Comparison of ENCODE assay signal across 24 cellular contexts in the genomic region with DNA sequence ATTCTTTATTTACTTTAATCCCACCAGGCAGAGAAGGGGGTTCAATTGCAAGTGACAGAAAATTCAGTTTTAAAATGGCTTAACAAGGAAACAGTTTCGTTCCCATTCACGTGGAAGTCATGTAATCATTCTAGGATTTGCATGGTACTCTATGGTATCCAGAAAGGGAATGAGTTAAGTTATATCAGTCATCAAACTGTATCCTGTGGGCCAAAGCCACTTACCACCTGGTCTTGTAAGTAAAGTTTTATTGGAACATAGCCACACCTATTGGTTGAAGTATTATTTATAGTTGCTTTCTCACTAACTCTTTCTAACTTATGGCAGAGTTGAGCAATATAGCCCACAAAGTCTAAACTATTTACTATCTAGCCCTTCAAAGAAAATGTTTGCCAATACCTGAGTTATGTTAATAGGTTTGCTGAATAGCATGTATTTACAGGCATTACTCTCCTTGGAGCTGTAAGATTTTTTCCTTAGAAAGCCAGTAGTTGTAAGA. TPM values are rescaled to one million over a fixed set of nuclear protein-coding genes. Genes with fewer than 3 reads are reported as not detected.
DNase-seq lines count a peak whose midpoint lies in the region; ATAC-seq and TF ChIP-seq lines count a peak whose summit lies in the region.
"Had no signal": no experiment of that assay in that cellular context is flagged by ENCODE, and none has a peak within 500 bp of the region (broad histone marks: within the 10 kb centered on the region; RNA-seq: fewer than 3 reads in every experiment).

No MANE protein-coding gene starts in this region.

- H3K4me2 ChIP-seq in PC-3 (ENCODE audit: low read length), result no peak overlapping the region
- no peak overlapping the region for H3K4me2 ChIP-seq in fibroblast of lung (ENCODE audit: extremely low read depth, insufficient read depth, low read length)
- H3K4me2 ChIP-seq: BLaER1, GM23338 had no signal

- no peaks in the 10 kb centered on the region for H3K36me3 Mint-ChIP-seq in stimulated activated naive B cell treated with anti-CD40 and anti-IgM and Interleukin-4, amounts not matched to agents 10 μg/mL and 1 μg/mL and 100 μg/mL, for 72 hours
- H3K36me3 Mint-ChIP-seq: CD4-positive, CD25-positive, alpha-beta regulatory T cell had no signal

- H3K9me3 Mint-ChIP-seq in stimulated activated naive B cell treated with anti-CD40 and anti-IgM and Interleukin-4, amounts not matched to agents 10 μg/mL and 1 μg/mL and 100 μg/mL, for 72 hours, result peaks cover 0 to 10% of the 10 kb centered on the region in 2 donors

- H3K27me3 ChIP-seq in PC-3 (ENCODE audit: low read length) (no peaks in the 10 kb centered on the region), fibroblast of lung (ENCODE audit: control insufficient read depth, insufficient read depth, low read length) (no peaks in the 10 kb centered on the region)
- H3K27me3 ChIP-seq: BLaER1, MG63 had no signal

- no peak overlapping the region for H3K4me3 Mint-ChIP-seq in stimulated activated naive B cell treated with anti-CD40 and anti-IgM and Interleukin-4, amounts not matched to agents 10 μg/mL and 1 μg/mL and 100 μg/mL, for 72 hours
- H3K4me3 Mint-ChIP-seq: CD4-positive, CD25-positive, alpha-beta regulatory T cell; GM23338 had no signal

- intact Hi-C loops in PC-3 (cut with micrococcal nuclease) (no loop called here), mucosa of descending colon (cut with DNase I, micrococcal nuclease) (no loop called here)

- peak; percentile 35 for DNase-seq in H4 (ENCODE audit: low spot score)
- DNase-seq in PC-3, result peak; percentile 28
- peak; percentile 7 for DNase-seq in fibroblast of lung (ENCODE audit: low read depth in 2 of 2)
- peak in 1 of 3 donors; percentile 5 for DNase-seq in mucosa of descending colon
- no peak for DNase-seq in stimulated activated naive B cell treated with anti-CD40 and anti-IgM and Interleukin-4, amounts not matched to agents 10 μg/mL and 1 μg/mL and 100 μg/mL, for 72 hours
- DNase-seq in activated gamma-delta T cell treated with Interleukin-2 at 50 U/mL for 16 hours, result no peak
- DNase-seq in hypothalamus (lab: John Stamatoyannopoulos, UW), result no peak
- DNase-seq: CD4-positive, CD25-positive, alpha-beta regulatory T cell; DMS153; DND-41; Karpas-422; NCI-H1105 treated with DMSO at 0.1 percent for 48 hours; NCI-H146; NCI-H1930; NCI-H2107; NCI-H446; NCI-H524 treated with DMSO at 0.1 percent for 48 hours; NCI-H774 had no signal

- H4K20me1 ChIP-seq in PC-3 (ENCODE audit: low read length), result no peaks in the 10 kb centered on the region
- H4K20me1 ChIP-seq in fibroblast of lung (ENCODE audit: control insufficient read depth, extremely low read depth, insufficient read depth, low read length), result no peaks in the 10 kb centered on the region
- H4K20me1 ChIP-seq: BLaER1 had no signal

- TF ChIP-seq CTCF in PC-3 (conservative IDR thresholded peaks at IDR 0.05; ENCODE audit: low read depth, low read length) (no peak), fibroblast of lung (conservative IDR thresholded peaks at IDR 0.05 in 1 of 2, IDR thresholded peaks at IDR 0.05 in 1 of 2; ENCODE audit: low read depth in 1 of 2, low read length in 2 of 2) (no peak), mucosa of descending colon (IDR thresholded peaks at IDR 0.05) (no peak)

- H3K9ac ChIP-seq in PC-3 (ENCODE audit: low read length) (no peak overlapping the region), fibroblast of lung (ENCODE audit: insufficient read depth, low read length) (no peak overlapping the region)
- H3K9ac ChIP-seq: BLaER1 had no signal

- no peaks in the 10 kb centered on the region for H3K9me2 ChIP-seq in PC-3 (replicated peaks; ENCODE audit: low read length)

- ATAC-seq in PC-3, result no peak
- peak; percentile 58 for ATAC-seq in mucosa of descending colon
- no peak for ATAC-seq in stimulated activated naive B cell treated with anti-CD40 and anti-IgM and Interleukin-4, amounts not matched to agents 10 μg/mL and 1 μg/mL and 100 μg/mL, for 72 hours (replicated peaks)
- no peak for ATAC-seq in GM19328 (IDR thresholded peaks at IDR 0.05; ENCODE audit: unreplicated experiment)
- ATAC-seq: GM23338, Right ventricle myocardium inferior had no signal

- H2AFZ ChIP-seq in PC-3 (ENCODE audit: low read length) (no peak overlapping the region), fibroblast of lung (ENCODE audit: low read length) (no peak overlapping the region)

- H3K4me1 Mint-ChIP-seq in stimulated activated naive B cell treated with anti-CD40 and anti-IgM and Interleukin-4, amounts not matched to agents 10 μg/mL and 1 μg/mL and 100 μg/mL, for 72 hours, result no peaks in the 10 kb centered on the region
- H3K4me1 Mint-ChIP-seq: CD4-positive, CD25-positive, alpha-beta regulatory T cell had no signal

- BruUV-seq in PC-3 (replicated peaks; lab: Mats Ljungman, UMichigan), result no TSS peak

- no peaks in the 10 kb centered on the region for H3F3A ChIP-seq in PC-3 (ENCODE audit: low read length, unreplicated experiment)

- CTCF ChIA-PET in PC-3 (lab: Charles Lee), result no interaction called here

- no peaks in the 10 kb centered on the region for H3K79me2 ChIP-seq in PC-3 (ENCODE audit: low read length)
- H3K79me2 ChIP-seq in fibroblast of lung (ENCODE audit: control insufficient read depth, insufficient read depth, low read length), result no peaks in the 10 kb centered on the region

- POLR2A ChIA-PET in PC-3 (lab: Charles Lee; ENCODE audit: unreplicated experiment), result no interaction called here

- no peak overlapping the region for H3K4me3 ChIP-seq in PC-3 (ENCODE audit: low read length)
- no peak overlapping the region for H3K4me3 ChIP-seq in fibroblast of lung (replicated peaks in 1 of 4; ENCODE audit: control extremely low read depth in 1 of 4, insufficient read depth in 1 of 4, low read depth in 3 of 4, low read length in 4 of 4)
- no peak overlapping the region for H3K4me3 ChIP-seq in mucosa of descending colon
- H3K4me3 ChIP-seq: BLaER1, GM23338, HAP-1, MG63 had no signal

- H3K36me3 ChIP-seq in PC-3 (ENCODE audit: low read depth, low read length) (no peaks in the 10 kb centered on the region), fibroblast of lung (ENCODE audit: control insufficient read depth, insufficient read depth, low read length) (no peaks in the 10 kb centered on the region), mucosa of descending colon (ENCODE audit: low read depth) (no peaks in the 10 kb centered on the region)
- H3K36me3 ChIP-seq: BLaER1, HAP-1, MG63 had no signal

- H3K27me3 Mint-ChIP-seq in stimulated activated naive B cell treated with anti-CD40 and anti-IgM and Interleukin-4, amounts not matched to agents 10 μg/mL and 1 μg/mL and 100 μg/mL, for 72 hours, result peaks cover 32 to 44% of the 10 kb centered on the region in 2 donors

- H3K4me1 ChIP-seq in PC-3 (ENCODE audit: insufficient read depth, low read length), result peaks cover 8% of the 10 kb centered on the region; the same call in 1 of the 2 replicates
- peaks cover 3% of the 10 kb centered on the region for H3K4me1 ChIP-seq in fibroblast of lung (ENCODE audit: control insufficient read depth, extremely low read depth, insufficient read depth, low read length)
- no peaks in the 10 kb centered on the region for H3K4me1 ChIP-seq in mucosa of descending colon (ENCODE audit: low read depth)
- H3K4me1 ChIP-seq: BLaER1 had no signal

- H3K27ac Mint-ChIP-seq in stimulated activated naive B cell treated with anti-CD40 and anti-IgM and Interleukin-4, amounts not matched to agents 10 μg/mL and 1 μg/mL and 100 μg/mL, for 72 hours, result no peak overlapping the region
- H3K27ac Mint-ChIP-seq: CD4-positive, CD25-positive, alpha-beta regulatory T cell; GM23338 had no signal

- H3K27ac ChIP-seq in PC-3 (ENCODE audit: low read length) (no peak overlapping the region), fibroblast of lung (ENCODE audit: insufficient read depth, low read length) (no peak overlapping the region)
- H3K27ac ChIP-seq: BLaER1 had no signal

- H3K9me3 ChIP-seq in PC-3 (ENCODE audit: low read length) (no peaks in the 10 kb centered on the region), fibroblast of lung (ENCODE audit: control insufficient read depth, insufficient read depth, low read depth, low read length) (no peaks in the 10 kb centered on the region), mucosa of descending colon (peaks cover 4% of the 10 kb centered on the region)
- H3K9me3 ChIP-seq: HAP-1, MG63 had no signal

RNA-seq across cellular contexts. Expression of gene MMS22L, which starts 10.2 kb away (rescaled TPM):
- 21.7 and 24.2 TPM in 2 replicates for total RNA-seq in H4 (2014; rRNA removed; shearing (Covaris generic))
- 19.3 and 23.8 TPM in 2 replicates for total RNA-seq in PC-3 (2014; rRNA removed)
- total RNA-seq in fibroblast of lung, result 6.2 and 11.1 TPM in 2 replicates
- polyA plus RNA-seq in fibroblast of lung, result 9.5 and 14.8 TPM in 2 replicates
- 4.9 and 6.7 TPM in 2 replicates for polyA plus RNA-seq in fibroblast of lung (2012)
- polyA minus RNA-seq in fibroblast of lung (ENCODE audit: low replicate concordance), result 2.4 and 3.4 TPM in 2 replicates
- total RNA-seq in mucosa of descending colon, result 10 to 100 TPM in 1 of 3 donors, 1 to 10 TPM in 2; 9.2 to 10.5 (median 9.5) TPM

Comparison
In these comparisons a context has a peak if more than half of its experiments do, and no peak if none do; other contexts are left out.
1. DNase-seq: peak in H4 (single experiment), PC-3 (single experiment) and fibroblast of lung (2 of 2); none in stimulated activated naive B cell treated with anti-CD40 and anti-IgM and Interleukin-4, amounts not matched to agents 10 μg/mL and 1 μg/mL and 100 μg/mL, for 72 hours (single experiment), activated gamma-delta T cell treated with Interleukin-2 at 50 U/mL for 16 hours (single experiment) and hypothalamus (0 of 51).